8 cellular contexts compared by ENCODE assay signal in the genomic region with DNA sequence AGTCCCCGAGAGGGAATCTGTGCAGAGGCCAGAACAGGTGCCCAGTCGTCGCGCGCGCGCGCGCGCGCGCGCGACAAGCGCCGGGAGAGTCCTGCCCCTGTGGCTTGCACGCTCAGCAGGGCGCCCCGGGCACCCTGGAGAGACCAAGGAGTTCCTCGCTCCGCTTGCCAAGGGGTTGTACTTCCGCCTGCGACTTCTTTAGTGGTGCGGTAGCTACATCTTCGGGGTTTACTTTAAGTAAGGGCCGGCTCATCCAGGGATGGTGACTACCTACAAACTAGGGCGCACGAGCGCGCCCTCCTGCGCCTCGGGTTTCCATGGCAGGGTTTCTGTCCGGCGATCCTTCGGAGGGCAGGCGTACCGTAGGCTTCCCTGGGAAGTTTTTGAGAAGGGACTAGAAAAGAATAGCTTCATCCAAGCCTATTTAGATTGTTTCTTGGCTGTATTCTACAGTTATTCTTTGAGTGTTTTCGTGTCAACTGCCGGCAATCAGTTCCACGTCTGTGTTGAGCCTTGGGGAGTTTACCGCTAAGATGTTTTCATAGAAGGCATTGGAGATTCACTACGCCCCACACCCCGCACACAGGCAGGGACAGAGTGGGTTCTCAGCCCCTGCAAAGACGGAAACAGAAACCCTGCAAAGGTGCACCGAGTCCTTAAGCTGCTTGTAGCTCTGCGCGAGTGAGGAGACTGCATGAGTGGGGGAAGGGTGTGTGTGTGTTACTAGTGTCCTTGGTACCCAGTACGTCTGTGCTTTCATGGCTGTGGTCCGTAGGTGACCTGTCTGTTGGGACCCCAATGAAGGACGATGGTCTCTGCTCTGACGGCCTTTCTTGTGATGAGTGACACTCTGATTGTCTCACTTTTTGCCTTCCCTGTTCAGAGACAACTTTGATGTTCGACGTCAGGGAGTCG. TPM values are rescaled to one million over a fixed set of nuclear protein-coding genes. Genes with fewer than 3 reads are reported as not detected.
A peak's percentile ranks its signal among the peaks of the same experiment; 100 is the strongest.
DNase-seq lines count a peak whose midpoint lies in the region; ATAC-seq and TF ChIP-seq lines count a peak whose summit lies in the region.

No MANE protein-coding gene starts in this region.

- POLR2A ChIA-PET in Caco-2 (lab: Charles Lee), result interaction anchor here (0.7 kb wide), 1 partner anchor 942 kb away, joined by 17 read pairs; no protein-coding TSS in a partner anchor

- CTCF ChIA-PET in Caco-2 (lab: Charles Lee), result interaction anchor here (0.6 to 2.6 kb wide), 3 partner anchors 44 to 155 kb away, joined by 3 to 12 read pairs (median 4); no protein-coding TSS in a partner anchor

- no TSS peak for BruUV-seq in Caco-2 (replicated peaks; lab: Mats Ljungman, UMichigan)

- ATAC-seq in HG02981 (IDR thresholded peaks at IDR 0.05; ENCODE audit: unreplicated experiment), result no peak
- ATAC-seq in GM21717 (IDR thresholded peaks at IDR 0.05; ENCODE audit: unreplicated experiment), result no peak

- H3K9me3 ChIP-seq in Caco-2, result no peaks in the 10 kb centered on the region
- H3K9me3 ChIP-seq in SJCRH30 (replicated peaks), result no peaks in the 10 kb centered on the region
- H3K9me3 ChIP-seq in neuron (ENCODE audit: low read length), result no peaks in the 10 kb centered on the region

- H3K27ac Mint-ChIP-seq in Caco-2 (ENCODE audit: unreplicated experiment) (no peak overlapping the region), endothelial cell (ENCODE audit: unreplicated experiment) (peak overlapping the region; percentile 48)

- H3K4me3 ChIP-seq in Caco-2 (ENCODE audit: low read depth, low read length) (peak overlapping the region; percentile 60), SJCRH30 (peak overlapping the region; percentile 83), neuron (ENCODE audit: low read length) (peak overlapping the region; percentile 53)

- H3K36me3 Mint-ChIP-seq in Caco-2 (ENCODE audit: insufficient read depth, unreplicated experiment) (no peaks in the 10 kb centered on the region), endothelial cell (ENCODE audit: low read depth, unreplicated experiment) (peaks cover 4% of the 10 kb centered on the region)

- H3K4me1 ChIP-seq in Caco-2 (peaks cover 6% of the 10 kb centered on the region; the same call in 1 of the 2 replicates), SJCRH30 (no peaks in the 10 kb centered on the region), neuron (ENCODE audit: insufficient read depth, low read length) (peaks cover 29% of the 10 kb centered on the region)

- H3K9me3 Mint-ChIP-seq in Caco-2 (ENCODE audit: unreplicated experiment) (no peaks in the 10 kb centered on the region), endothelial cell (ENCODE audit: unreplicated experiment) (no peaks in the 10 kb centered on the region)

- intact Hi-C loops in Caco-2 (cut with micrococcal nuclease; ENCODE audit: unreplicated experiment), result loop anchor here (5.0 kb wide), 1 partner anchor 44 kb away; no protein-coding TSS in a partner anchor

- peak in 1 of 2 experiments; percentile 44 for DNase-seq in Caco-2
- peak; percentile 49 for DNase-seq in HK-2 (ENCODE audit: unreplicated experiment)
- peak; percentile 55 to 69 for DNase-seq in SJCRH30
- no peak for DNase-seq in endothelial cell (ENCODE audit: low spot score)
- DNase-seq in pons (ENCODE audit: low spot score), result no peak

- no peak overlapping the region; the same call in 1 of the 2 replicates for H3K27ac ChIP-seq in SJCRH30

- H3K27me3 ChIP-seq in Caco-2 (replicated peaks; ENCODE audit: control insufficient read depth, insufficient read depth, low read length) (peaks cover 15% of the 10 kb centered on the region), SJCRH30 (peaks cover 4% of the 10 kb centered on the region; the same call in 1 of the 2 replicates), neuron (ENCODE audit: insufficient read depth, low read length) (peaks cover 80% of the 10 kb centered on the region)

- H3K36me3 ChIP-seq in Caco-2 (ENCODE audit: control insufficient read depth, insufficient read depth, low read length), result no peaks in the 10 kb centered on the region
- no peaks in the 10 kb centered on the region for H3K36me3 ChIP-seq in SJCRH30
- no peaks in the 10 kb centered on the region for H3K36me3 ChIP-seq in neuron (ENCODE audit: insufficient read depth, low read length)

- peak overlapping the region; percentile 99 for H2AFZ ChIP-seq in neuron (ENCODE audit: low read depth, low read length)

- H3K4me3 Mint-ChIP-seq in Caco-2 (ENCODE audit: unreplicated experiment) (peak overlapping the region; percentile 79), endothelial cell (ENCODE audit: unreplicated experiment) (peak overlapping the region; percentile 81)

- H3K27me3 Mint-ChIP-seq in Caco-2 (ENCODE audit: insufficient read depth, unreplicated experiment), result peaks cover 28% of the 10 kb centered on the region
- peaks cover 32% of the 10 kb centered on the region for H3K27me3 Mint-ChIP-seq in endothelial cell (ENCODE audit: unreplicated experiment)

- H3K4me1 Mint-ChIP-seq in Caco-2 (ENCODE audit: low read depth, unreplicated experiment), result peaks cover 7% of the 10 kb centered on the region
- H3K4me1 Mint-ChIP-seq in endothelial cell (ENCODE audit: unreplicated experiment), result peaks cover 22% of the 10 kb centered on the region

- TF ChIP-seq CTCF in Caco-2 (IDR thresholded peaks at IDR 0.05; ENCODE audit: insufficient read depth in 1 of 2, low read depth in 1 of 2, low read length in 1 of 2, severe bottlenecking in 1 of 2, unreplicated experiment in 1 of 2) (peak in 1 of 2 experiments; percentile 1), endothelial cell (IDR thresholded peaks at IDR 0.05; ENCODE audit: unreplicated experiment) (no peak)

RNA-seq across cellular contexts. Expression of gene LHX4, which starts 1.7 kb away (rescaled TPM):
- total RNA-seq in Caco-2 (2022) (0.16 and 0.19 TPM in 2 replicates), endothelial cell (ENCODE audit: unreplicated experiment) (1.5 TPM)
- 3.7 and 4.2 TPM in 2 replicates for total RNA-seq in SJCRH30 (2014; rRNA removed; shearing (Covaris generic))

Comparison
In these comparisons a context has a peak if more than half of its experiments do, and no peak if none do; other contexts are left out.
1. DNase-seq: peak in HK-2 (single experiment) and SJCRH30 (2 of 2); none in endothelial cell (single experiment) and pons (single experiment).
2. Peak in every context shown above with its lines, with median percentiles within 50 percentile points of each other: H3K4me3 ChIP-seq.